1 cellular context compared by ENCODE assay signal in the genomic region with DNA sequence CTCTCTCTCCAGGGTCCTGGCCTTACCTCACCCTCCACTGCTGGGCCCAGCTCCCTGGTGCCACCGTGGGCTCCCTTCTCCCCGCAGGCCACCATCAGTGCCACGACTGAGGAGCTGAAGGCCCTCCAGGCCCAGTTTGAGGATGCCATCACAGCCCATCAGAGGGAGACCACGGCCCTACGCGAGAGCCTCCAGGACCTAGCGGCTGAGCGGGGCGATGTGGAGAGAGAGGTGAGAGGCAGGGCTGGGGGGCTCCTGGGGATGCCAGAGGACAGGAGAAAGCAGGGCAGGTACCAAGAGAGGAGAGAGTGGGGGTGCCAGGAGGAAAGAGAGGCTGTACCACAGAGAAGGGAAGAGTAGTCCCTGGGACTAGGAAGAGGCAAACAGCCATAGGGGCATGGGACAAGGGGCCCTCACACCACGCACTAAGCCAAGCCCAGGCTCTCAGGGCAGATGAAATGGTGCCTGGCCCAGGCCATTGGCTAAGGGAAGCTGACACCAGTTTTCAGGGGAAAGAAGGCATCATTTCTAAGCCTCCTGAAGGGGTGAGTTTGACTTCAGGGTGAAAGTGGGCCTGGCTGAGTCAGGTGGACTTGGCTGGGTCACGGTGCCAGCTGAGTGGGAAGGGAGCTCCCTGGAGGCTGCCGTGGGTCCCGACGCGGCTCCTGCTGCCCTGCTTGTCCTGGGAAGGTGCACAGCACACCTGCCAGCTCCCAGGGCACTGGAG.
TF ChIP-seq lines count a peak whose summit lies in the region.

No MANE protein-coding gene starts in this region.

TF ChIP-seq in HepG2, 621 proteins besides CTCF, POLR2A, EP300 and RAD21 (continued from another document and continues in another):
- TF ChIP-seq EED (CRISPR knock-in tag; IDR thresholded peaks at IDR 0.05) (no peak; the same call in 1 of the 2 replicates), ZNF704 (CRISPR knock-in tag; IDR thresholded peaks at IDR 0.05; ENCODE audit: borderline replicate concordance) (no peak), BCL6 (CRISPR knock-in tag; IDR thresholded peaks at IDR 0.05) (no peak), BORCS8-MEF2B (CRISPR knock-in tag; IDR thresholded peaks at IDR 0.05) (no peak), ATF7 (IDR thresholded peaks at IDR 0.05) (no peak), ATF7 (CRISPR knock-in tag; IDR thresholded peaks at IDR 0.05) (peak; percentile 54; the same call in 1 of the 2 replicates), NFRKB (IDR thresholded peaks at IDR 0.05) (no peak), FOXM1 (CRISPR knock-in tag; IDR thresholded peaks at IDR 0.05) (no peak), PHF21A (CRISPR knock-in tag; IDR thresholded peaks at IDR 0.05) (no peak), ZNF687 (CRISPR knock-in tag; IDR thresholded peaks at IDR 0.05) (no peak), HINFP (CRISPR knock-in tag; IDR thresholded peaks at IDR 0.05; ENCODE audit: low read depth) (no peak), NCOA5 (CRISPR knock-in tag; IDR thresholded peaks at IDR 0.05) (no peak), ZFP62 (CRISPR knock-in tag; IDR thresholded peaks at IDR 0.05) (no peak), HDAC1 (CRISPR knock-in tag; IDR thresholded peaks at IDR 0.05) (no peak), RAD51 (IDR thresholded peaks at IDR 0.05; ENCODE audit: borderline replicate concordance) (no peak), CENPT (CRISPR knock-in tag; IDR thresholded peaks at IDR 0.05; ENCODE audit: low read depth) (no peak), NR2C2 (CRISPR knock-in tag; IDR thresholded peaks at IDR 0.05; ENCODE audit: borderline replicate concordance) (no peak), ATF7-NPFF (CRISPR knock-in tag; IDR thresholded peaks at IDR 0.05; ENCODE audit: low read depth) (no peak), SRY (CRISPR knock-in tag; IDR thresholded peaks at IDR 0.05) (no peak), ZBTB40 (IDR thresholded peaks at IDR 0.05) (no peak), ZBTB40 (CRISPR knock-in tag; IDR thresholded peaks at IDR 0.05) (0 out of 2 replicates have a peak, but pooled peaks have one; percentile 68), ZNF512 (CRISPR knock-in tag; IDR thresholded peaks at IDR 0.05) (0 out of 2 replicates have a peak, but pooled peaks have one; percentile 4), RBFOX2 (IDR thresholded peaks at IDR 0.05; ENCODE audit: low read depth, low read length) (no peak), HMG20B (CRISPR knock-in tag; conservative IDR thresholded peaks at IDR 0.05) (no peak), NONO (IDR thresholded peaks at IDR 0.05) (no peak), NONO (CRISPR knock-in tag; conservative IDR thresholded peaks at IDR 0.05) (no peak)
- TF ChIP-seq, protein P1, sequence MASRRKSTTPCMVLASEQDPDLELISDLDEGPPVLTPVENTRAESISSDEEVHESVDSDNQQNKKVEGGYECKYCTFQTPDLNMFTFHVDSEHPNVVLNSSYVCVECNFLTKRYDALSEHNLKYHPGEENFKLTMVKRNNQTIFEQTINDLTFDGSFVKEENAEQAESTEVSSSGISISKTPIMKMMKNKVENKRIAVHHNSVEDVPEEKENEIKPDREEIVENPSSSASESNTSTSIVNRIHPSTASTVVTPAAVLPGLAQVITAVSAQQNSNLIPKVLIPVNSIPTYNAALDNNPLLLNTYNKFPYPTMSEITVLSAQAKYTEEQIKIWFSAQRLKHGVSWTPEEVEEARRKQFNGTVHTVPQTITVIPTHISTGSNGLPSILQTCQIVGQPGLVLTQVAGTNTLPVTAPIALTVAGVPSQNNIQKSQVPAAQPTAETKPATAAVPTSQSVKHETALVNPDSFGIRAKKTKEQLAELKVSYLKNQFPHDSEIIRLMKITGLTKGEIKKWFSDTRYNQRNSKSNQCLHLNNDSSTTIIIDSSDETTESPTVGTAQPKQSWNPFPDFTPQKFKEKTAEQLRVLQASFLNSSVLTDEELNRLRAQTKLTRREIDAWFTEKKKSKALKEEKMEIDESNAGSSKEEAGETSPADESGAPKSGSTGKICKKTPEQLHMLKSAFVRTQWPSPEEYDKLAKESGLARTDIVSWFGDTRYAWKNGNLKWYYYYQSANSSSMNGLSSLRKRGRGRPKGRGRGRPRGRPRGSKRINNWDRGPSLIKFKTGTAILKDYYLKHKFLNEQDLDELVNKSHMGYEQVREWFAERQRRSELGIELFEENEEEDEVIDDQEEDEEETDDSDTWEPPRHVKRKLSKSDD (CRISPR knock-in tag; IDR thresholded peaks at IDR 0.05; ENCODE audit: low read depth), result peak; percentile 50; the same call in 1 of the 2 replicates
- TF ChIP-seq, protein P2, sequence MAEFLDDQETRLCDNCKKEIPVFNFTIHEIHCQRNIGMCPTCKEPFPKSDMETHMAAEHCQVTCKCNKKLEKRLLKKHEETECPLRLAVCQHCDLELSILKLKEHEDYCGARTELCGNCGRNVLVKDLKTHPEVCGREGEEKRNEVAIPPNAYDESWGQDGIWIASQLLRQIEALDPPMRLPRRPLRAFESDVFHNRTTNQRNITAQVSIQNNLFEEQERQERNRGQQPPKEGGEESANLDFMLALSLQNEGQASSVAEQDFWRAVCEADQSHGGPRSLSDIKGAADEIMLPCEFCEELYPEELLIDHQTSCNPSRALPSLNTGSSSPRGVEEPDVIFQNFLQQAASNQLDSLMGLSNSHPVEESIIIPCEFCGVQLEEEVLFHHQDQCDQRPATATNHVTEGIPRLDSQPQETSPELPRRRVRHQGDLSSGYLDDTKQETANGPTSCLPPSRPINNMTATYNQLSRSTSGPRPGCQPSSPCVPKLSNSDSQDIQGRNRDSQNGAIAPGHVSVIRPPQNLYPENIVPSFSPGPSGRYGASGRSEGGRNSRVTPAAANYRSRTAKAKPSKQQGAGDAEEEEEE (CRISPR knock-in tag; IDR thresholded peaks at IDR 0.05; ENCODE audit: borderline replicate concordance), result no peak
